8 cellular contexts compared by ENCODE assay signal in genomic region chr11:117144477-117145392, GRCh38. TPM values are rescaled to one million over a fixed set of nuclear protein-coding genes. Genes with fewer than 3 reads are reported as not detected.
DNase-seq lines count a peak whose midpoint lies in the region; ATAC-seq and TF ChIP-seq lines count a peak whose summit lies in the region.

No MANE protein-coding gene starts in this region.

- peak overlapping the region; percentile 79; the same call in 1 of the 2 replicates for H2AFZ ChIP-seq in MM.1S (ENCODE audit: low read length)

- H3K27me3 Mint-ChIP-seq in activated CD4-positive, alpha-beta T cell treated with anti-CD3 and anti-CD28 coated beads for 36 hours: peaks cover 3% of the 10 kb centered on the region

- CTCF ChIA-PET in activated CD4-positive, alpha-beta T cell treated with anti-CD3 and anti-CD28 coated beads for 36 hours (lab: Charles Lee): interaction anchor here (0.6 to 4.0 kb wide), 11 partner anchors 11 to 309 kb away, joined by 3 to 35 read pairs (median 4); partner anchors contain the start of gene SIDT2

- H3K4me1 ChIP-seq in MM.1S (ENCODE audit: low read length) (0 out of 2 replicates have a peak, but pooled peaks cover 3% of the 10 kb centered on the region), right lobe of liver (peaks cover 0 to 9% (median 0%) of the 10 kb centered on the region in 4 donors)

- peak overlapping the region; percentile 75 for H3K4me3 ChIP-seq in MM.1S (ENCODE audit: low read length)
- H3K4me3 ChIP-seq in right lobe of liver: peak overlapping the region; percentile 93 to 99 (median 97)

- H3K9me3 Mint-ChIP-seq in activated CD4-positive, alpha-beta T cell treated with anti-CD3 and anti-CD28 coated beads for 36 hours (ENCODE audit: low read depth): no peaks in the 10 kb centered on the region
- no peaks in the 10 kb centered on the region for H3K9me3 Mint-ChIP-seq in stimulated activated effector memory CD8-positive, alpha-beta T cell treated with anti-CD3 and anti-CD28 coated beads, Interleukin-12 subunit alpha, Interleukin-12 subunit beta, amount 100 ng/mL, for 72 hours

- peak; percentile 80 for DNase-seq in SIG-M5 treated with dmso at 0.1 percent for 504 hours (lab: John Stamatoyannopoulos, UW; ENCODE audit: unreplicated experiment)
- no peak for DNase-seq in SIG-M5 (lab: John Stamatoyannopoulos, UW)
- peak; percentile 47 for DNase-seq in MM.1S
- DNase-seq in activated CD4-positive, alpha-beta T cell treated with anti-CD3 and anti-CD28 coated beads for 36 hours: peak; percentile 62
- DNase-seq in effector CD4-positive, alpha-beta T cell: peak; percentile 17
- peak; percentile 54 to 68 (median 67) for DNase-seq in right lobe of liver
- peak; percentile 11 to 64 for DNase-seq in stimulated activated effector memory CD8-positive, alpha-beta T cell treated with anti-CD3 and anti-CD28 coated beads, Interleukin-12 subunit alpha, Interleukin-12 subunit beta, amount 100 ng/mL, for 72 hours (ENCODE audit: low spot score in 2 of 2)

- 0 out of 2 replicates have a peak, but pooled peaks cover 2% of the 10 kb centered on the region for H3K36me3 ChIP-seq in MM.1S (replicated peaks; ENCODE audit: insufficient read depth, low read length)
- peaks cover 0 to 6% (median 0%) of the 10 kb centered on the region in 4 donors for H3K36me3 ChIP-seq in right lobe of liver

- peak overlapping the region; percentile 52; the same call in 1 of the 2 replicates for H3K27ac ChIP-seq in MM.1S (ENCODE audit: low read length)
- H3K27ac ChIP-seq in right lobe of liver: peak overlapping the region; percentile 60 to 86 (median 84)

- peak overlapping the region; percentile 69 for H3K9ac ChIP-seq in MM.1S (ENCODE audit: low read length)

- no peaks in the 10 kb centered on the region for H3K9me2 ChIP-seq in MM.1S (replicated peaks; ENCODE audit: insufficient read depth, low read length)

- TF ChIP-seq CTCF in MM.1S (IDR thresholded peaks at IDR 0.05; ENCODE audit: low read length) (no peak), right lobe of liver (IDR thresholded peaks at IDR 0.05) (no peak)

- peaks cover 31% of the 10 kb centered on the region for H3K36me3 Mint-ChIP-seq in activated CD4-positive, alpha-beta T cell treated with anti-CD3 and anti-CD28 coated beads for 36 hours (ENCODE audit: low read depth)
- H3K36me3 Mint-ChIP-seq in stimulated activated effector memory CD8-positive, alpha-beta T cell treated with anti-CD3 and anti-CD28 coated beads, Interleukin-12 subunit alpha, Interleukin-12 subunit beta, amount 100 ng/mL, for 72 hours: peaks cover 58% of the 10 kb centered on the region

- peaks cover 17% of the 10 kb centered on the region for H4K20me1 ChIP-seq in MM.1S (ENCODE audit: insufficient read depth, low read length)

- intact Hi-C loops in activated CD4-positive, alpha-beta T cell treated with anti-CD3 and anti-CD28 coated beads for 36 hours (cut with DNase I, micrococcal nuclease): loop anchor here (1.0 to 5.0 kb wide), 8 partner anchors 34 to 372 kb away; partner anchors contain the start of genes PCSK7 (in 2 of the 2), RNF214 (in 2 of the 2), BUD13 (in 1 of the 2) and CEP164 (in 1 of the 2)
- intact Hi-C loops in right lobe of liver (cut with DNase I): no loop called here

- H3F3A ChIP-seq in MM.1S (ENCODE audit: insufficient read depth, low read length): peaks cover 12% of the 10 kb centered on the region

- ATAC-seq in HG02588 (IDR thresholded peaks at IDR 0.05; ENCODE audit: unreplicated experiment): peak; percentile 45
- peak; percentile 56 for ATAC-seq in activated CD4-positive, alpha-beta T cell treated with anti-CD3 and anti-CD28 coated beads for 36 hours
- peak; percentile 66 to 85 (median 74) for ATAC-seq in right lobe of liver
- peak; percentile 79 for ATAC-seq in stimulated activated effector memory CD8-positive, alpha-beta T cell treated with anti-CD3 and anti-CD28 coated beads, Interleukin-12 subunit alpha, Interleukin-12 subunit beta, amount 100 ng/mL, for 72 hours

- WGBS in right lobe of liver (ENCODE audit: insufficient coverage, low coverage, low lambda C conversion rate, missing lambda C conversion rate): 0% methylated on average over 21 of the region's 62 CpGs

- POLR2A ChIA-PET in activated CD4-positive, alpha-beta T cell treated with anti-CD3 and anti-CD28 coated beads for 36 hours (lab: Charles Lee): interaction anchor here (1.3 to 1.6 kb wide), 4 partner anchors 28 to 291 kb away, joined by 4 to 5 read pairs (median 4); partner anchors contain the start of gene PCSK7

- no peak for TF ChIP-seq POLR2A in right lobe of liver (IDR thresholded peaks at IDR 0.05)

- H3K4me1 Mint-ChIP-seq in activated CD4-positive, alpha-beta T cell treated with anti-CD3 and anti-CD28 coated beads for 36 hours: peaks cover 42% of the 10 kb centered on the region
- H3K4me1 Mint-ChIP-seq in stimulated activated effector memory CD8-positive, alpha-beta T cell treated with anti-CD3 and anti-CD28 coated beads, Interleukin-12 subunit alpha, Interleukin-12 subunit beta, amount 100 ng/mL, for 72 hours: peaks cover 43% of the 10 kb centered on the region

- H3K9me3 ChIP-seq in MM.1S (replicated peaks; ENCODE audit: insufficient read depth, low read length) (no peaks in the 10 kb centered on the region), right lobe of liver (no peaks in the 10 kb centered on the region)

- H3K79me2 ChIP-seq in MM.1S (ENCODE audit: low read length): peaks cover 57% of the 10 kb centered on the region

- H3K27me3 ChIP-seq in MM.1S (replicated peaks; ENCODE audit: insufficient read depth, low read length): no peaks in the 10 kb centered on the region
- H3K27me3 ChIP-seq in right lobe of liver: no peaks in the 10 kb centered on the region

- H3K4me3 Mint-ChIP-seq in activated CD4-positive, alpha-beta T cell treated with anti-CD3 and anti-CD28 coated beads for 36 hours: peak overlapping the region; percentile 99
- H3K4me3 Mint-ChIP-seq in stimulated activated effector memory CD8-positive, alpha-beta T cell treated with anti-CD3 and anti-CD28 coated beads, Interleukin-12 subunit alpha, Interleukin-12 subunit beta, amount 100 ng/mL, for 72 hours: peak overlapping the region; percentile 97

- H3K27ac Mint-ChIP-seq in activated CD4-positive, alpha-beta T cell treated with anti-CD3 and anti-CD28 coated beads for 36 hours: peak overlapping the region; percentile 94
- peak overlapping the region; percentile 94 for H3K27ac Mint-ChIP-seq in stimulated activated effector memory CD8-positive, alpha-beta T cell treated with anti-CD3 and anti-CD28 coated beads, Interleukin-12 subunit alpha, Interleukin-12 subunit beta, amount 100 ng/mL, for 72 hours

- H3K4me2 ChIP-seq in MM.1S (ENCODE audit: low read depth, low read length): peak overlapping the region; percentile 81

RNA-seq across cellular contexts. Expression of gene PAFAH1B2, which starts 0.6 kb away (rescaled TPM):
- 10 to 100 TPM; 44.8 to 57.5 TPM for total RNA-seq in activated CD4-positive, alpha-beta T cell treated with anti-CD3 and anti-CD28 coated beads for 36 hours
- 10 to 100 TPM; 22.2 to 39.1 (median 29.3) TPM for total RNA-seq in right lobe of liver

RNA-seq across cellular contexts. Expression of gene SIDT2, which starts 33.8 kb away (rescaled TPM):
- total RNA-seq in activated CD4-positive, alpha-beta T cell treated with anti-CD3 and anti-CD28 coated beads for 36 hours: 10 to 100 TPM; 21.5 to 23.7 TPM
- total RNA-seq in right lobe of liver: 10 to 100 TPM; 24.6 to 49.9 (median 35.5) TPM

RNA-seq across cellular contexts. Expression of gene SIK3, which starts 46.5 kb away (rescaled TPM):
- total RNA-seq in activated CD4-positive, alpha-beta T cell treated with anti-CD3 and anti-CD28 coated beads for 36 hours: 10 to 100 TPM; 23.6 to 25.3 TPM
- total RNA-seq in right lobe of liver: 10 to 100 TPM; 22.0 to 35.4 (median 26.8) TPM

RNA-seq across cellular contexts. Expression of gene TAGLN, which starts 54.4 kb away (rescaled TPM):
- total RNA-seq in activated CD4-positive, alpha-beta T cell treated with anti-CD3 and anti-CD28 coated beads for 36 hours: 1 to 10 TPM; 1.6 to 2.0 TPM
- total RNA-seq in right lobe of liver: 100 to 1,000 TPM in 4 of 6 experiments, 10 to 100 TPM in 2; 41.2 to 158 (median 112) TPM

Comparison
In these comparisons a context has a peak if more than half of its experiments do, and no peak if none do; other contexts are left out.
1. intact Hi-C loops: an anchor here in activated CD4-positive, alpha-beta T cell treated with anti-CD3 and anti-CD28 coated beads for 36 hours (1.0 to 5.0 kb wide); none called in right lobe of liver.